8 cellular contexts compared by ENCODE assay signal in genomic region chr1:109773203-109773899, GRCh38. TPM values are rescaled to one million over a fixed set of nuclear protein-coding genes. Genes with fewer than 3 reads are reported as not detected.
A peak's percentile ranks its signal among the peaks of the same experiment; 100 is the strongest.
DNase-seq lines count a peak whose midpoint lies in the region; ATAC-seq and TF ChIP-seq lines count a peak whose summit lies in the region.

No MANE protein-coding gene starts in this region.

- intact Hi-C loops in HCT116 (cut with micrococcal nuclease) = loop anchor here (1.0 kb wide), 3 partner anchors 55 to 227 kb away; no protein-coding TSS in a partner anchor
- intact Hi-C loops in gastrocnemius medialis (cut with DNase I; ENCODE audit: low total_unique reads) = loop anchor here (1.0 to 5.0 kb wide), 3 partner anchors 56 to 227 kb away; no protein-coding TSS in a partner anchor

- peak; percentile 92 for ATAC-seq in HCT116
- peak; percentile 88 to 93 for ATAC-seq in gastrocnemius medialis

- H3K9ac ChIP-seq in HCT116 (ENCODE audit: low read length) = no peak overlapping the region

- H3K79me2 ChIP-seq in HCT116 (ENCODE audit: insufficient read depth, low read length) = no peaks in the 10 kb centered on the region

- H3K36me3 ChIP-seq in HCT116 (ENCODE audit: control insufficient read depth in 1 of 2, insufficient read depth in 2 of 2, low read length in 2 of 2) (no peaks in the 10 kb centered on the region), right atrium auricular region (no peaks in the 10 kb centered on the region), gastrocnemius medialis (no peaks in the 10 kb centered on the region)

- CTCF ChIA-PET in HCT116 (lab: Charles Lee) = interaction anchor here (1.2 to 19.5 kb wide), 7 partner anchors 55 to 227 kb away, joined by 3 to 396 read pairs (median 10); partner anchors contain the start of gene AHCYL1

- TF ChIP-seq CTCF in HCT116 (IDR thresholded peaks at IDR 0.05 in 2 of 3, conservative IDR thresholded peaks at IDR 0.05 in 1 of 3; ENCODE audit: borderline replicate concordance in 1 of 3, insufficient read depth in 1 of 3, low read depth in 2 of 3, low read length in 2 of 3) (peak; percentile 85 to 97 (median 92)), right atrium auricular region (IDR thresholded peaks at IDR 0.05) (peak; percentile 77 to 90), gastrocnemius medialis (IDR thresholded peaks at IDR 0.05 in 4 of 5, conservative IDR thresholded peaks at IDR 0.05 in 1 of 5) (peak; percentile 78 to 90 (median 85))

- POLR2A ChIA-PET in HCT116 (lab: Charles Lee) = interaction anchor here (0.9 to 2.3 kb wide), 4 partner anchors 17 to 225 kb away, joined by 3 to 11 read pairs (median 6); partner anchors contain the start of genes AHCYL1 and GNAI3

- BruUV-seq in HCT116 (replicated peaks; lab: Mats Ljungman, UMichigan) = no TSS peak

- H3K27ac ChIP-seq in HCT116 (ENCODE audit: low read depth, low read length) (no peak overlapping the region), right atrium auricular region (no peak overlapping the region), gastrocnemius medialis (peak overlapping the region in 1 of 4 donors; percentile 8)

- in situ Hi-C loops in G401 (cut with HindIII; ENCODE audit: low sequenced_read_pairs) (no loop called here), gastrocnemius medialis (cut with MboI; ENCODE audit: low sequenced_read_pairs in 4 of 4) (loop anchor here (5.0 to 10.0 kb wide), 4 partner anchors 131 to 229 kb away; partner anchors contain the start of gene GNAI3 (in 4 of the 4))

- TF ChIP-seq POLR2A in HCT116 (IDR thresholded peaks at IDR 0.05; ENCODE audit: borderline replicate concordance, extremely low read depth, insufficient read depth, insufficient read length) = no peak
- TF ChIP-seq POLR2A in gastrocnemius medialis (IDR thresholded peaks at IDR 0.05) = no peak

- peak overlapping the region; percentile 36; the same call in 1 of the 2 replicates for H3K4me2 ChIP-seq in HCT116 (ENCODE audit: low read length)

- DNase-seq in G401 (ENCODE audit: low spot score) = peak; percentile 91
- peak; percentile 70 for DNase-seq in HCT116 (ENCODE audit: low read depth, low spot score)
- DNase-seq in NCI-H146 treated with DMSO at 0.1 percent for 48 hours (lab: John Stamatoyannopoulos, UW; ENCODE audit: unreplicated experiment) = peak; percentile 37
- DNase-seq in T-helper 1 cell = peak; percentile 42 to 74 (median 53)
- peak; percentile 74 for DNase-seq in amniotic stem cell (lab: John Stamatoyannopoulos, UW)
- peak; percentile 92 for DNase-seq in right atrium auricular region (ENCODE audit: low spot score)
- peak; percentile 82 to 87 for DNase-seq in gastrocnemius medialis
- DNase-seq in cortex of kidney (lab: John Stamatoyannopoulos, UW) = no peak

- TF ChIP-seq RAD21 in HCT116 (IDR thresholded peaks at IDR 0.05; ENCODE audit: low read depth) = peak; percentile 99

- H3K9me2 ChIP-seq in HCT116 (ENCODE audit: insufficient read depth) = no peaks in the 10 kb centered on the region

- H3K9me3 ChIP-seq in HCT116 (ENCODE audit: control insufficient read depth in 1 of 2, insufficient read depth in 1 of 2, low read depth in 1 of 2, low read length in 2 of 2) (no peaks in the 10 kb centered on the region), right atrium auricular region (no peaks in the 10 kb centered on the region), gastrocnemius medialis (no peaks in the 10 kb centered on the region)

- RAD21 ChIA-PET in HCT116 (lab: Charles Lee; ENCODE audit: low non-redundant PET in 1 of 2, low total read pairs in 2 of 2, uncharacterized antibody in 2 of 2, unreplicated experiment in 2 of 2) = interaction anchor here (1.0 to 7.9 kb wide), 6 partner anchors 133 to 228 kb away, joined by 3 to 56 read pairs (median 6); partner anchors contain the start of gene AHCYL1 (in 2 of the 2)

- H3K27me3 ChIP-seq in HCT116 (ENCODE audit: insufficient read depth, low read length) (no peaks in the 10 kb centered on the region), right atrium auricular region (no peaks in the 10 kb centered on the region), gastrocnemius medialis (no peaks in the 10 kb centered on the region)

- H3K4me3 ChIP-seq in HCT116 (replicated peaks in 1 of 2; ENCODE audit: low read depth in 1 of 2, low read length in 2 of 2) (no peak overlapping the region), right atrium auricular region (no peak overlapping the region), gastrocnemius medialis (no peak overlapping the region)

- peaks cover 0 to 18% of the 10 kb centered on the region in 2 experiments; a peak in 2 of 4 replicates for H3K4me1 ChIP-seq in HCT116 (ENCODE audit: control insufficient read depth in 1 of 2, insufficient read depth in 2 of 2, low read length in 2 of 2)
- peaks cover 0 to 12% of the 10 kb centered on the region in 2 donors for H3K4me1 ChIP-seq in right atrium auricular region
- H3K4me1 ChIP-seq in gastrocnemius medialis = peaks cover 0 to 3% of the 10 kb centered on the region in 2 donors

- H4K20me1 ChIP-seq in HCT116 (ENCODE audit: insufficient read depth) = no peaks in the 10 kb centered on the region

- peak overlapping the region; percentile 65 for H2AFZ ChIP-seq in HCT116 (ENCODE audit: low read depth, low read length, poor library complexity, severe bottlenecking)

TF ChIP-seq in HCT116, 20 proteins besides CTCF, POLR2A, EP300 and RAD21:
- TF ChIP-seq EGR1 (IDR thresholded peaks at IDR 0.05; ENCODE audit: low read depth) = no peak
- TF ChIP-seq, protein P1, sequence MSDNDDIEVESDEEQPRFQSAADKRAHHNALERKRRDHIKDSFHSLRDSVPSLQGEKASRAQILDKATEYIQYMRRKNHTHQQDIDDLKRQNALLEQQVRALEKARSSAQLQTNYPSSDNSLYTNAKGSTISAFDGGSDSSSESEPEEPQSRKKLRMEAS (IDR thresholded peaks at IDR 0.05) = peak; percentile 91
- no peak for TF ChIP-seq EZH2phosphoT487 (IDR thresholded peaks at IDR 0.05; ENCODE audit: borderline replicate concordance)
- TF ChIP-seq YY1 (IDR thresholded peaks at IDR 0.05; ENCODE audit: extremely low read depth, insufficient replicate concordance, low read depth, low read length) = peak; percentile 9

RNA-seq across cellular contexts. Expression of gene EPS8L3, which starts 9.6 kb away (rescaled TPM):
- not detected in 2 replicates for total RNA-seq in G401 (2014; rRNA removed; shearing (Covaris generic))
- total RNA-seq in HCT116 (2021; ENCODE audit: unreplicated experiment) = 0.96 TPM
- 0.62 and 0.75 TPM in 2 replicates for polyA plus RNA-seq in HCT116 (2012)
- total RNA-seq in right atrium auricular region = under 1 TPM in 1 of 2 donors, not detected in 1; 0.19 TPM
- total RNA-seq in gastrocnemius medialis = 1 to 10 TPM in 1 of 4 donors, not detected in 3; 1.4 TPM

RNA-seq across cellular contexts. Expression of gene GSTM3, which starts 32.5 kb away (rescaled TPM):
- total RNA-seq in G401 (2014; rRNA removed; shearing (Covaris generic)) = 0.51 and 0.55 TPM in 2 replicates
- total RNA-seq in HCT116 (2021; ENCODE audit: unreplicated experiment) (0.39 TPM), right atrium auricular region (100 to 1,000 TPM; 121 to 197 TPM), gastrocnemius medialis (10 to 100 TPM; 54.2 to 85.6 (median 71.8) TPM)
- polyA plus RNA-seq in HCT116 (2012) = not detected in 2 replicates

Comparison
In these comparisons a context has a peak if more than half of its experiments do, and no peak if none do; other contexts are left out.
1. RNA of gene GSTM3, which starts 32.5 kb away (total RNA-seq): 121 to 197 TPM in right atrium auricular region and 54.2 to 85.6 TPM in gastrocnemius medialis; 0.51 to 0.55 TPM in G401 and 0.39 TPM in HCT116 (single experiment); every median in the first group is over 10 times any median in the second.
2. Peak in every context shown above with its lines, with median percentiles within 50 percentile points of each other: CTCF ChIP-seq.